Comparison of ENCODE assay signal across 13 cellular contexts in genomic region chr5:127844631-127845030, GRCh38.
A peak's percentile ranks its signal among the peaks of the same experiment; 100 is the strongest.
DNase-seq lines count a peak whose midpoint lies in the region; ATAC-seq and TF ChIP-seq lines count a peak whose summit lies in the region.
"Had no signal": no experiment of that assay in that cellular context is flagged by ENCODE, and none has a peak within 500 bp of the region (broad histone marks: within the 10 kb centered on the region; RNA-seq: fewer than 3 reads in every experiment).

No MANE protein-coding gene starts in this region.

- no peaks in the 10 kb centered on the region for H3K9me3 ChIP-seq in HCT116 (ENCODE audit: control insufficient read depth in 1 of 2, insufficient read depth in 1 of 2, low read depth in 1 of 2, low read length in 2 of 2)
- no peaks in the 10 kb centered on the region for H3K9me3 ChIP-seq in left ventricle myocardium inferior (replicated peaks)
- no peaks in the 10 kb centered on the region for H3K9me3 ChIP-seq in sigmoid colon
- H3K9me3 ChIP-seq: right lobe of liver, SJSA1 had no signal

- POLR2A ChIA-PET in HCT116 (lab: Charles Lee): no interaction called here
- POLR2A ChIA-PET in RWPE1 (lab: Yijun Ruan, JAX; ENCODE audit: low non-redundant PET): no interaction called here

- TF ChIP-seq CTCF in HCT116 (IDR thresholded peaks at IDR 0.05 in 2 of 3, conservative IDR thresholded peaks at IDR 0.05 in 1 of 3; ENCODE audit: borderline replicate concordance in 1 of 3, insufficient read depth in 1 of 3, low read depth in 2 of 3, low read length in 2 of 3): no peak
- no peak for TF ChIP-seq CTCF in left ventricle myocardium inferior (IDR thresholded peaks at IDR 0.05; ENCODE audit: borderline replicate concordance)
- TF ChIP-seq CTCF in sigmoid colon (IDR thresholded peaks at IDR 0.05): no peak
- TF ChIP-seq CTCF in RWPE1 (conservative IDR thresholded peaks at IDR 0.05; ENCODE audit: low read depth): no peak

- H3K4me3 ChIP-seq in HCT116 (replicated peaks in 1 of 2; ENCODE audit: low read depth in 1 of 2, low read length in 2 of 2) (no peak overlapping the region), left ventricle myocardium inferior (no peak overlapping the region), sigmoid colon (no peak overlapping the region)
- H3K4me3 ChIP-seq: right lobe of liver, SJSA1 had no signal

- ATAC-seq in HCT116: no peak
- ATAC-seq: right lobe of liver had no signal

- TF ChIP-seq EP300 in sigmoid colon (IDR thresholded peaks at IDR 0.05): no peak

- H3K9ac ChIP-seq in HCT116 (ENCODE audit: low read length): no peak overlapping the region

- H2AFZ ChIP-seq in HCT116 (ENCODE audit: low read depth, low read length, poor library complexity, severe bottlenecking): no peak overlapping the region

- BruUV-seq in HCT116 (replicated peaks; lab: Mats Ljungman, UMichigan): no TSS peak

- intact Hi-C loops in HCT116 (cut with micrococcal nuclease): no loop called here
- intact Hi-C loops in left ventricle myocardium inferior (cut with micrococcal nuclease): no loop called here
- intact Hi-C loops in sigmoid colon (cut with DNase I): no loop called here

- no peak overlapping the region for H3K27ac ChIP-seq in HCT116 (ENCODE audit: low read depth, low read length)
- peak overlapping the region; percentile 39 for H3K27ac ChIP-seq in left ventricle myocardium inferior (replicated peaks)
- H3K27ac ChIP-seq in sigmoid colon: peak overlapping the region in 1 of 4 donors; percentile 38
- H3K27ac ChIP-seq in RWPE1: no peak overlapping the region
- H3K27ac ChIP-seq: right lobe of liver, SJSA1 had no signal

- 23 to 64% methylated on average over 7 of the region's 7 CpGs for WGBS in sigmoid colon, 2 donors

- TF ChIP-seq POLR2A in HCT116 (IDR thresholded peaks at IDR 0.05; ENCODE audit: borderline replicate concordance, extremely low read depth, insufficient read depth, insufficient read length): no peak
- TF ChIP-seq POLR2A in sigmoid colon (IDR thresholded peaks at IDR 0.05): no peak

- H4K20me1 ChIP-seq in HCT116 (ENCODE audit: insufficient read depth): no peaks in the 10 kb centered on the region

- no peaks in the 10 kb centered on the region for H3K36me3 ChIP-seq in HCT116 (ENCODE audit: control insufficient read depth in 1 of 2, insufficient read depth in 2 of 2, low read length in 2 of 2)
- H3K36me3 ChIP-seq in left ventricle myocardium inferior: no peaks in the 10 kb centered on the region
- H3K36me3 ChIP-seq in sigmoid colon: no peaks in the 10 kb centered on the region
- H3K36me3 ChIP-seq: right lobe of liver, SJSA1 had no signal

- peak; percentile 27; the same call in 1 of the 2 replicates for TF ChIP-seq RAD21 in HCT116 (IDR thresholded peaks at IDR 0.05; ENCODE audit: low read depth)

- RAD21 ChIA-PET in HCT116 (lab: Charles Lee; ENCODE audit: low non-redundant PET in 1 of 2, low total read pairs in 2 of 2, uncharacterized antibody in 2 of 2, unreplicated experiment in 2 of 2): no interaction called here

- H3K9me2 ChIP-seq in HCT116 (ENCODE audit: insufficient read depth): no peaks in the 10 kb centered on the region

- H3K4me1 ChIP-seq in HCT116 (ENCODE audit: control insufficient read depth in 1 of 2, insufficient read depth in 2 of 2, low read length in 2 of 2) (no peaks in the 10 kb centered on the region), left ventricle myocardium inferior (peaks cover 9% of the 10 kb centered on the region), sigmoid colon (peaks cover 0 to 16% (median 7%) of the 10 kb centered on the region in 4 donors)
- H3K4me1 ChIP-seq: right lobe of liver had no signal

- DNase-seq in HCT116 (ENCODE audit: low read depth, low spot score): no peak
- DNase-seq in amygdala (lab: John Stamatoyannopoulos, UW): peak in 51 of 56 donors; percentile 10 to 83 (median 51)
- peak; percentile 62 for DNase-seq in left ventricle myocardium inferior
- peak; percentile 64 for DNase-seq in sigmoid colon
- DNase-seq in RWPE1 (ENCODE audit: low spot score): no peak
- no peak for DNase-seq in activated CD4-positive, CD25-positive, alpha-beta regulatory T cell (lab: John Stamatoyannopoulos, UW)
- DNase-seq in stimulated activated CD4-positive, alpha-beta T cell treated with anti-CD3 and anti-CD28 coated beads, Interleukin-4, amount 100 ng/mL, for 4 hours: no peak
- no peak for DNase-seq in activated effector memory CD4-positive, alpha-beta T cell treated with anti-CD3 and anti-CD28 coated beads, Interleukin-2, amount 50 U/mL, for 16 hours
- DNase-seq: activated B cell treated with CpG ODN at 0.5 μM for 24 hours, Kasumi-1, NCI-H526 treated with DMSO at 0.1 percent for 48 hours, right lobe of liver had no signal

- H3K4me2 ChIP-seq in HCT116 (ENCODE audit: low read length): no peak overlapping the region

- no peaks in the 10 kb centered on the region for H3K79me2 ChIP-seq in HCT116 (ENCODE audit: insufficient read depth, low read length)

- CTCF ChIA-PET in HCT116 (lab: Charles Lee): no interaction called here
- CTCF ChIA-PET in RWPE1 (lab: Yijun Ruan, JAX): interaction anchor here (0.8 kb wide), 1 partner anchor 1593 kb away, joined by 3 read pairs; no protein-coding TSS in a partner anchor

- H3K27me3 ChIP-seq in HCT116 (ENCODE audit: insufficient read depth, low read length): no peaks in the 10 kb centered on the region
- no peaks in the 10 kb centered on the region for H3K27me3 ChIP-seq in left ventricle myocardium inferior (ENCODE audit: low read depth)
- H3K27me3 ChIP-seq in sigmoid colon: no peaks in the 10 kb centered on the region
- H3K27me3 ChIP-seq: right lobe of liver, SJSA1 had no signal

TF ChIP-seq in HCT116, 20 proteins besides CTCF, POLR2A, EP300 and RAD21:
- no peak for TF ChIP-seq ELF1 (IDR thresholded peaks at IDR 0.05; ENCODE audit: borderline replicate concordance, low read depth)
- no peak for TF ChIP-seq FOSL1 (IDR thresholded peaks at IDR 0.05; ENCODE audit: low read depth)
- no peak for TF ChIP-seq SIN3A (IDR thresholded peaks at IDR 0.05; ENCODE audit: low read depth)
- no peak for TF ChIP-seq EGR1 (IDR thresholded peaks at IDR 0.05; ENCODE audit: low read depth)
- no peak for TF ChIP-seq YY1 (IDR thresholded peaks at IDR 0.05; ENCODE audit: extremely low read depth, insufficient replicate concordance, low read depth, low read length)
- TF ChIP-seq CEBPB (IDR thresholded peaks at IDR 0.05; ENCODE audit: low read depth): no peak

Comparison
In these comparisons a context has a peak if more than half of its experiments do, and no peak if none do; other contexts are left out.
1. DNase-seq: peak in amygdala (51 of 56), left ventricle myocardium inferior (single experiment) and sigmoid colon (single experiment); none in HCT116 (single experiment), RWPE1 (single experiment), activated CD4-positive, CD25-positive, alpha-beta regulatory T cell (0 of 4), stimulated activated CD4-positive, alpha-beta T cell treated with anti-CD3 and anti-CD28 coated beads, Interleukin-4, amount 100 ng/mL, for 4 hours (0 of 2) and activated effector memory CD4-positive, alpha-beta T cell treated with anti-CD3 and anti-CD28 coated beads, Interleukin-2, amount 50 U/mL, for 16 hours (single experiment).